8 cellular contexts compared by ENCODE assay signal in the genomic region with DNA sequence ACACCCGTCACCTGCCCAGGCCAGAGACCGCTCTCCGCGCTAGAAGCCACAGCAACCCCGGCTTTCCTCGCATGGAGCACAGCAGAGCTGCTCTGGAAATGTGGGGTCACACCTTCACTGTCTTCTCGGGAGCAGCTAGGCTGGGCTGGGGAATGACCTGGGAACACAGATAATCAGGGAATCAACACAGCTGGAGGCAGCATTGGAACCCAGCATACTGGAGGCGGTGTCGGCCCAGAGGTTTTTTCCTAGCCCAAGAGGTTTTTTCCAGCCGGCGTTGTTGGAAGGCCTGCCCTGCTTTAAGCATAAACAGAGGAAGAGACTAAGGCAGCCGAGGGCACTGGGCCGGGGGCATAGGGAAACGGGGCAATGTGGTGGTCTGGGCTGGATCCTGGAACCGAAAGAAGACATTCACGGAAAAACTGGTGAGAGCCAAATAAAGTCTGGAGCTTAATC. TPM values are rescaled to one million over a fixed set of nuclear protein-coding genes. Genes with fewer than 3 reads are reported as not detected.
DNase-seq lines count a peak whose midpoint lies in the region; ATAC-seq and TF ChIP-seq lines count a peak whose summit lies in the region.

No MANE protein-coding gene starts in this region.

- no peaks in the 10 kb centered on the region for H3K27me3 Mint-ChIP-seq in T-helper 17 cell
- no peaks in the 10 kb centered on the region for H3K27me3 Mint-ChIP-seq in stimulated activated naive B cell treated with anti-CD40 and anti-IgM and Interleukin-4, amounts not matched to agents 10 μg/mL and 1 μg/mL and 100 μg/mL, for 72 hours

- H3K9ac ChIP-seq in HCT116 (ENCODE audit: low read length), result peak overlapping the region; percentile 10; the same call in 1 of the 2 replicates

- TF ChIP-seq CTCF in HCT116 (IDR thresholded peaks at IDR 0.05 in 2 of 3, conservative IDR thresholded peaks at IDR 0.05 in 1 of 3; ENCODE audit: borderline replicate concordance in 1 of 3, insufficient read depth in 1 of 3, low read depth in 2 of 3, low read length in 2 of 3), result no peak
- no peak for TF ChIP-seq CTCF in heart right ventricle (IDR thresholded peaks at IDR 0.05)

- H3K4me3 ChIP-seq in HCT116 (replicated peaks in 1 of 2; ENCODE audit: low read depth in 1 of 2, low read length in 2 of 2) (no peak overlapping the region), heart right ventricle (no peak overlapping the region)

- H3K9me3 Mint-ChIP-seq in stimulated activated naive B cell treated with anti-CD40 and anti-IgM and Interleukin-4, amounts not matched to agents 10 μg/mL and 1 μg/mL and 100 μg/mL, for 72 hours, result peaks cover 0 to 5% of the 10 kb centered on the region in 2 donors

- H3K27ac Mint-ChIP-seq in T-helper 17 cell, result peak overlapping the region; percentile 95
- peak overlapping the region; percentile 92 for H3K27ac Mint-ChIP-seq in stimulated activated naive B cell treated with anti-CD40 and anti-IgM and Interleukin-4, amounts not matched to agents 10 μg/mL and 1 μg/mL and 100 μg/mL, for 72 hours

- H4K20me1 ChIP-seq in HCT116 (ENCODE audit: insufficient read depth), result no peaks in the 10 kb centered on the region

- BruUV-seq in HCT116 (replicated peaks; lab: Mats Ljungman, UMichigan), result no TSS peak

- peak overlapping the region; percentile 100 for H3K4me2 ChIP-seq in HCT116 (ENCODE audit: low read length)

- H3K27me3 ChIP-seq in HCT116 (ENCODE audit: insufficient read depth, low read length) (no peaks in the 10 kb centered on the region), heart right ventricle (no peaks in the 10 kb centered on the region)

- POLR2A ChIA-PET in HCT116 (lab: Charles Lee), result no interaction called here

- RAD21 ChIA-PET in HCT116 (lab: Charles Lee; ENCODE audit: low non-redundant PET in 1 of 2, low total read pairs in 2 of 2, uncharacterized antibody in 2 of 2, unreplicated experiment in 2 of 2), result no interaction called here

- TF ChIP-seq RAD21 in HCT116 (IDR thresholded peaks at IDR 0.05; ENCODE audit: low read depth), result no peak

- peaks cover 7 to 31% of the 10 kb centered on the region in 2 experiments for H3K4me1 ChIP-seq in HCT116 (ENCODE audit: control insufficient read depth in 1 of 2, insufficient read depth in 2 of 2, low read length in 2 of 2)
- peaks cover 23 to 48% (median 35%) of the 10 kb centered on the region in 9 donors for H3K4me1 ChIP-seq in heart right ventricle

- H3K9me3 ChIP-seq in HCT116 (ENCODE audit: control insufficient read depth in 1 of 2, insufficient read depth in 1 of 2, low read depth in 1 of 2, low read length in 2 of 2) (no peaks in the 10 kb centered on the region), T-helper 17 cell (ENCODE audit: control insufficient read depth, low read length, poor library complexity, severe bottlenecking) (no peaks in the 10 kb centered on the region), heart right ventricle (no peaks in the 10 kb centered on the region)

- H3K36me3 Mint-ChIP-seq in T-helper 17 cell (ENCODE audit: low read depth), result peaks cover 3% of the 10 kb centered on the region
- H3K36me3 Mint-ChIP-seq in stimulated activated naive B cell treated with anti-CD40 and anti-IgM and Interleukin-4, amounts not matched to agents 10 μg/mL and 1 μg/mL and 100 μg/mL, for 72 hours, result peaks cover 23 to 30% of the 10 kb centered on the region in 2 donors

- ATAC-seq in HCT116, result no peak
- no peak for ATAC-seq in T-helper 17 cell
- ATAC-seq in heart right ventricle, result peak in 2 of 8 donors; percentile 1 to 28
- no peak for ATAC-seq in stimulated activated naive B cell treated with anti-CD40 and anti-IgM and Interleukin-4, amounts not matched to agents 10 μg/mL and 1 μg/mL and 100 μg/mL, for 72 hours (replicated peaks)

- no peak for TF ChIP-seq POLR2A in HCT116 (IDR thresholded peaks at IDR 0.05; ENCODE audit: borderline replicate concordance, extremely low read depth, insufficient read depth, insufficient read length)

- H3K9me2 ChIP-seq in HCT116 (ENCODE audit: insufficient read depth), result no peaks in the 10 kb centered on the region

- H3K36me3 ChIP-seq in HCT116 (ENCODE audit: control insufficient read depth in 1 of 2, insufficient read depth in 2 of 2, low read length in 2 of 2) (peaks cover 5 to 20% of the 10 kb centered on the region in 2 experiments), heart right ventricle (peaks cover 0 to 32% (median 0%) of the 10 kb centered on the region in 9 donors)

- H3K27ac ChIP-seq in HCT116 (ENCODE audit: low read depth, low read length) (peak overlapping the region; percentile 89; the same call in 1 of the 2 replicates), heart right ventricle (peak overlapping the region in 9 of 10 donors; percentile 56 to 87 (median 68))

- H3K4me3 Mint-ChIP-seq in T-helper 17 cell, result peak overlapping the region; percentile 41
- peak overlapping the region; percentile 76 to 89 for H3K4me3 Mint-ChIP-seq in stimulated activated naive B cell treated with anti-CD40 and anti-IgM and Interleukin-4, amounts not matched to agents 10 μg/mL and 1 μg/mL and 100 μg/mL, for 72 hours

- H3K79me2 ChIP-seq in HCT116 (ENCODE audit: insufficient read depth, low read length), result peaks cover 30% of the 10 kb centered on the region

- DNase-seq in HCT116 (ENCODE audit: low read depth, low spot score) (no peak), T-helper 17 cell (no peak), heart right ventricle (no peak), NCI-H146 (lab: John Stamatoyannopoulos, UW) (no peak), OCI-M1 (lab: John Stamatoyannopoulos, UW) (no peak), NCI-H2107 treated with DMSO at 0.1 percent for 48 hours (lab: John Stamatoyannopoulos, UW; ENCODE audit: unreplicated experiment) (no peak), NCI-H2081 (lab: John Stamatoyannopoulos, UW) (no peak)
- DNase-seq in stimulated activated naive B cell treated with anti-CD40 and anti-IgM and Interleukin-4, amounts not matched to agents 10 μg/mL and 1 μg/mL and 100 μg/mL, for 72 hours, result no peak

- 62 to 70% methylated on average over 16 of the region's 16 CpGs for WGBS in heart right ventricle, 2 donors

- peaks cover 24% of the 10 kb centered on the region for H3K4me1 Mint-ChIP-seq in T-helper 17 cell
- H3K4me1 Mint-ChIP-seq in stimulated activated naive B cell treated with anti-CD40 and anti-IgM and Interleukin-4, amounts not matched to agents 10 μg/mL and 1 μg/mL and 100 μg/mL, for 72 hours, result peaks cover 17 to 32% of the 10 kb centered on the region in 2 donors

- CTCF ChIA-PET in HCT116 (lab: Charles Lee), result no interaction called here

- H2AFZ ChIP-seq in HCT116 (ENCODE audit: low read depth, low read length, poor library complexity, severe bottlenecking), result peak overlapping the region; percentile 13

- intact Hi-C loops in HCT116 (cut with micrococcal nuclease) (loop anchor here (2.0 kb wide), 1 partner anchor 74 kb away; the partner anchor contains the start of gene COPS3), heart right ventricle (cut with DNase I) (loop anchor here in 3 of 10 donors (5.0 to 10.0 kb wide), 2 partner anchors 55 to 202 kb away; no protein-coding TSS in a partner anchor)

TF ChIP-seq in HCT116, 20 proteins besides CTCF, POLR2A, EP300 and RAD21:
- TF ChIP-seq, protein P1, sequence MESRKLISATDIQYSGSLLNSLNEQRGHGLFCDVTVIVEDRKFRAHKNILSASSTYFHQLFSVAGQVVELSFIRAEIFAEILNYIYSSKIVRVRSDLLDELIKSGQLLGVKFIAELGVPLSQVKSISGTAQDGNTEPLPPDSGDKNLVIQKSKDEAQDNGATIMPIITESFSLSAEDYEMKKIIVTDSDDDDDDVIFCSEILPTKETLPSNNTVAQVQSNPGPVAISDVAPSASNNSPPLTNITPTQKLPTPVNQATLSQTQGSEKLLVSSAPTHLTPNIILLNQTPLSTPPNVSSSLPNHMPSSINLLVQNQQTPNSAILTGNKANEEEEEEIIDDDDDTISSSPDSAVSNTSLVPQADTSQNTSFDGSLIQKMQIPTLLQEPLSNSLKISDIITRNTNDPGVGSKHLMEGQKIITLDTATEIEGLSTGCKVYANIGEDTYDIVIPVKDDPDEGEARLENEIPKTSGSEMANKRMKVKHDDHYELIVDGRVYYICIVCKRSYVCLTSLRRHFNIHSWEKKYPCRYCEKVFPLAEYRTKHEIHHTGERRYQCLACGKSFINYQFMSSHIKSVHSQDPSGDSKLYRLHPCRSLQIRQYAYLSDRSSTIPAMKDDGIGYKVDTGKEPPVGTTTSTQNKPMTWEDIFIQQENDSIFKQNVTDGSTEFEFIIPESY (IDR thresholded peaks at IDR 0.05; ENCODE audit: extremely low read depth, insufficient replicate concordance, low read length), result no peak
- no peak for TF ChIP-seq ELF1 (IDR thresholded peaks at IDR 0.05; ENCODE audit: borderline replicate concordance, low read depth)
- no peak for TF ChIP-seq ZFX (IDR thresholded peaks at IDR 0.05)
- no peak for TF ChIP-seq SP1 (IDR thresholded peaks at IDR 0.05; ENCODE audit: low read depth)
- TF ChIP-seq, protein P2, sequence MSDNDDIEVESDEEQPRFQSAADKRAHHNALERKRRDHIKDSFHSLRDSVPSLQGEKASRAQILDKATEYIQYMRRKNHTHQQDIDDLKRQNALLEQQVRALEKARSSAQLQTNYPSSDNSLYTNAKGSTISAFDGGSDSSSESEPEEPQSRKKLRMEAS (IDR thresholded peaks at IDR 0.05), result no peak
- TF ChIP-seq SRF (IDR thresholded peaks at IDR 0.05; ENCODE audit: low read depth), result no peak

RNA-seq across cellular contexts. Expression of gene PLD6, which starts 0.8 kb away (rescaled TPM):
- total RNA-seq in HCT116 (2021; ENCODE audit: unreplicated experiment) (15.6 TPM), T-helper 17 cell (10 to 100 TPM; 13.2 to 15.3 TPM), heart right ventricle (10 to 100 TPM in 2 of 10 donors, 1 to 10 TPM in 8; 6.0 to 16.3 (median 8.2) TPM)
- 10.1 TPM in 2 replicates for polyA plus RNA-seq in HCT116 (2012)
- 1 to 10 TPM; 3.7 to 6.9 TPM for polyA plus RNA-seq in heart right ventricle

RNA-seq across cellular contexts. Expression of gene FLCN, which starts 30.0 kb away (rescaled TPM):
- total RNA-seq in HCT116 (2021; ENCODE audit: unreplicated experiment) (23.7 TPM), T-helper 17 cell (10 to 100 TPM; 34.1 to 44.9 TPM), heart right ventricle (10 to 100 TPM; 26.4 to 45.7 (median 35.8) TPM)
- 14.2 and 15.2 TPM in 2 replicates for polyA plus RNA-seq in HCT116 (2012)
- polyA plus RNA-seq in heart right ventricle, result 10 to 100 TPM; 16.0 to 78.2 TPM
